12 cellular contexts compared by ENCODE assay signal in the genomic region with DNA sequence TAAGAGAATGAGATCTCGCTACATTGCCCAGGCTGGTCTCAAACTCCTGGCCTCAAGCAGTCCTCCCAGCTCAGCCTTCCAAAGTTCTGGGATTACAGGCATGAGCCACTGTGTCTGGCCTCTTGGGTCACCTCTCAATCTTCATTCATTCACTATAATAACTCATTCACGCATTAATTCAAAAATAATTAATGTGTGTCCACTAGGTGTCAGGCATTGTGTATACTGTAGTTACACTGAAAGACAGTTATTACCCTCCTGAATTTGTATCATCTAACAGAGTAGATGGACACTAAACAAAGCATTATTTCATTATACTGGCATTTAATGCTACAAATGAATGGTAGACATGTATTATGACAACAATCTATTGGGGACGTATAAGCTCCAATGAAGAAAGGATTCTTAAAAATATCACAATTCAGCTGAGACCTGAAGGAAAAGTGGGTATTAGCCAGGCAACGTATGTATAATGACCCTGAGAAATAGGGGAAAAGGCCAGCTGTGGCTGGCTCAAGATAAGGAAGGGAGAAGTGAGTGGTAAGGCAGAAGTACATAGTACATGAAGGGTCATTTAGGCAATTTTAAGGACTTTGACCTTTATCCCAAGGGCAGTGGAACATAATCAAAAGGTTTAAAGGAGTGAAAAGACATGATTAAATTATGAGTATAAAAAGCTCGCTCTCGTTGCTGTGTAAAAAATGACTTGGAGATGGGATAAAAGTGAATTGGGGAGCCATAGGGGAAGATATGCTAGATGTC.
DNase-seq lines count a peak whose midpoint lies in the region; ATAC-seq, FAIRE-seq and TF ChIP-seq lines count a peak whose summit lies in the region.
"Had no signal": no experiment of that assay in that cellular context is flagged by ENCODE, and none has a peak within 500 bp of the region (broad histone marks: within the 10 kb centered on the region; RNA-seq: fewer than 3 reads in every experiment).

No MANE protein-coding gene starts in this region.

- H3K4me3 ChIP-seq in A549, result no peak overlapping the region
- no peak overlapping the region for H3K4me3 ChIP-seq in SK-N-SH (ENCODE audit: low read depth in 2 of 2, low read length in 1 of 2)
- H3K4me3 ChIP-seq: GM23338, testis had no signal

- DNase-seq in A549 (ENCODE audit: low read depth in 1 of 2, low spot score in 1 of 2) (peak in 1 of 2 experiments; percentile 13), HFFc6 (peak; percentile 20), SK-N-SH (no peak), foreskin keratinocyte (no peak), superior temporal gyrus (ENCODE audit: extremely low spot score) (no peak), NCI-H524 treated with DMSO at 0.1 percent for 48 hours (lab: John Stamatoyannopoulos, UW) (no peak)
- DNase-seq in natural killer cell treated with Interleukin-12 subunit alpha and Interleukin-12 subunit beta and Interleukin-15 and Interleukin-18, amount 100 ng/mL, for 72 hours (ENCODE audit: low spot score), result no peak
- DNase-seq: activated CD8-positive, alpha-beta memory T cell treated with anti-CD3 and anti-CD28 coated beads, Interleukin-2, amount 10 ng/mL, durations not matched to agents 7 days and 5 days; naive B cell; testis had no signal

- H3K4me2 ChIP-seq in A549 (no peak overlapping the region), SK-N-SH (no peak overlapping the region)
- H3K4me2 ChIP-seq: GM23338 had no signal

- POLR2A ChIA-PET in A549 (lab: Yijun Ruan, JAX), result no interaction called here
- POLR2A ChIA-PET in SK-N-SH (lab: Yijun Ruan, JAX), result no interaction called here

- H3K27me3 Mint-ChIP-seq in HFFc6 (ENCODE audit: insufficient read depth), result peaks cover 1% of the 10 kb centered on the region; the same call in 1 of the 2 replicates
- no peaks in the 10 kb centered on the region for H3K27me3 Mint-ChIP-seq in natural killer cell treated with Interleukin-12 subunit alpha and Interleukin-12 subunit beta and Interleukin-15 and Interleukin-18, amount 100 ng/mL, for 72 hours
- H3K27me3 Mint-ChIP-seq: activated CD8-positive, alpha-beta memory T cell treated with anti-CD3 and anti-CD28 coated beads, Interleukin-2, amount 10 ng/mL, durations not matched to agents 7 days and 5 days; naive B cell had no signal

- TF ChIP-seq EP300 in A549 (IDR thresholded peaks at IDR 0.05), result no peak
- TF ChIP-seq EP300 in SK-N-SH (IDR thresholded peaks at IDR 0.05; ENCODE audit: borderline replicate concordance in 1 of 2, low read depth in 1 of 2, low read length in 1 of 2), result no peak

- no peaks in the 10 kb centered on the region for H3K4me1 ChIP-seq in A549
- no peaks in the 10 kb centered on the region for H3K4me1 ChIP-seq in SK-N-SH (ENCODE audit: control insufficient read depth in 1 of 2, insufficient read depth in 2 of 2, low read depth in 1 of 2, low read length in 1 of 2)
- H3K4me1 ChIP-seq in foreskin keratinocyte, result peaks cover 9% of the 10 kb centered on the region
- H3K4me1 ChIP-seq: testis had no signal

- H3K9me3 ChIP-seq in A549 (no peaks in the 10 kb centered on the region), SK-N-SH (no peaks in the 10 kb centered on the region)
- H3K9me3 ChIP-seq: testis had no signal

- peaks cover under 1% of the 10 kb centered on the region; the same call in 1 of the 2 replicates for H3K4me1 Mint-ChIP-seq in HFFc6 (ENCODE audit: low read depth)
- H3K4me1 Mint-ChIP-seq in natural killer cell treated with Interleukin-12 subunit alpha and Interleukin-12 subunit beta and Interleukin-15 and Interleukin-18, amount 100 ng/mL, for 72 hours (ENCODE audit: low read depth in 2 of 2), result no peaks in the 10 kb centered on the region
- H3K4me1 Mint-ChIP-seq: activated CD8-positive, alpha-beta memory T cell treated with anti-CD3 and anti-CD28 coated beads, Interleukin-2, amount 10 ng/mL, durations not matched to agents 7 days and 5 days; naive B cell had no signal

- TF ChIP-seq POLR2A in A549 (IDR thresholded peaks at IDR 0.05; ENCODE audit: low read length), result no peak

- ATAC-seq in A549 (peak; percentile 24 to 54; a peak in 3 of 6 replicates), foreskin keratinocyte (peak; percentile 16), GM18498 (IDR thresholded peaks at IDR 0.05; ENCODE audit: unreplicated experiment) (no peak)
- ATAC-seq in natural killer cell treated with Interleukin-12 subunit alpha and Interleukin-12 subunit beta and Interleukin-15 and Interleukin-18, amount 100 ng/mL, for 72 hours, result no peak
- ATAC-seq: activated CD8-positive, alpha-beta memory T cell treated with anti-CD3 and anti-CD28 coated beads, Interleukin-2, amount 10 ng/mL, durations not matched to agents 7 days and 5 days; GM23338 had no signal

- CTCF ChIA-PET in A549 (lab: Yijun Ruan, JAX), result interaction anchor here (1.1 to 4.2 kb wide), 8 partner anchors 8 to 360 kb away, joined by 3 to 18 read pairs (median 4); no protein-coding TSS in a partner anchor
- CTCF ChIA-PET in SK-N-SH (lab: Yijun Ruan, JAX), result interaction anchor here (1.0 to 2.2 kb wide), 4 partner anchors 9 to 216 kb away, joined by 3 to 6 read pairs (median 4); no protein-coding TSS in a partner anchor

- H3K27ac Mint-ChIP-seq in HFFc6, result no peak overlapping the region
- no peak overlapping the region for H3K27ac Mint-ChIP-seq in natural killer cell treated with Interleukin-12 subunit alpha and Interleukin-12 subunit beta and Interleukin-15 and Interleukin-18, amount 100 ng/mL, for 72 hours
- H3K27ac Mint-ChIP-seq: activated CD8-positive, alpha-beta memory T cell treated with anti-CD3 and anti-CD28 coated beads, Interleukin-2, amount 10 ng/mL, durations not matched to agents 7 days and 5 days; GM23338; naive B cell had no signal

- no peak for FAIRE-seq in A549 (lab: Jason Lieb, UNC)

- H3K36me3 ChIP-seq in SK-N-SH (replicated peaks in 1 of 2; ENCODE audit: control insufficient read depth in 1 of 2, insufficient read depth in 2 of 2, low read length in 1 of 2), result peaks cover 0 to 4% of the 10 kb centered on the region in 2 experiments

- no peaks in the 10 kb centered on the region for H4K20me1 ChIP-seq in SK-N-SH (ENCODE audit: insufficient read depth)

- 81% methylated on average over 6 of the region's 6 CpGs for WGBS in A549 (ENCODE audit: missing lambda C conversion rate)
- 94% methylated on average over 6 of the region's 6 CpGs for WGBS in SK-N-SH (ENCODE audit: low lambda C conversion rate)

- no peak overlapping the region for H3K4me3 Mint-ChIP-seq in HFFc6
- no peak overlapping the region for H3K4me3 Mint-ChIP-seq in natural killer cell treated with Interleukin-12 subunit alpha and Interleukin-12 subunit beta and Interleukin-15 and Interleukin-18, amount 100 ng/mL, for 72 hours
- H3K4me3 Mint-ChIP-seq: activated CD8-positive, alpha-beta memory T cell treated with anti-CD3 and anti-CD28 coated beads, Interleukin-2, amount 10 ng/mL, durations not matched to agents 7 days and 5 days; GM23338; naive B cell had no signal

- H3K27ac ChIP-seq in A549 (no peak overlapping the region), SK-N-SH (ENCODE audit: low read depth in 2 of 2, low read length in 1 of 2) (no peak overlapping the region), foreskin keratinocyte (no peak overlapping the region)
- H3K27ac ChIP-seq: testis had no signal

- H2AFZ ChIP-seq in SK-N-SH (ENCODE audit: low read depth), result no peak overlapping the region
- H2AFZ ChIP-seq: GM23338 had no signal

- H3K36me3 Mint-ChIP-seq in HFFc6 (ENCODE audit: low read depth), result no peaks in the 10 kb centered on the region
- no peaks in the 10 kb centered on the region for H3K36me3 Mint-ChIP-seq in natural killer cell treated with Interleukin-12 subunit alpha and Interleukin-12 subunit beta and Interleukin-15 and Interleukin-18, amount 100 ng/mL, for 72 hours
- H3K36me3 Mint-ChIP-seq: activated CD8-positive, alpha-beta memory T cell treated with anti-CD3 and anti-CD28 coated beads, Interleukin-2, amount 10 ng/mL, durations not matched to agents 7 days and 5 days had no signal

- no peak overlapping the region for H3K9ac ChIP-seq in SK-N-SH

- TF ChIP-seq CTCF in A549 (IDR thresholded peaks at IDR 0.05), result 0 out of 3 replicates have a peak, but pooled peaks have one; percentile 26
- TF ChIP-seq CTCF in HFFc6 (IDR thresholded peaks at IDR 0.05), result peak; percentile 64
- no peak for TF ChIP-seq CTCF in SK-N-SH (IDR thresholded peaks at IDR 0.05)
- TF ChIP-seq CTCF in foreskin keratinocyte (conservative IDR thresholded peaks at IDR 0.05), result peak; percentile 56

- TF ChIP-seq RAD21 in A549 (conservative IDR thresholded peaks at IDR 0.05 in 1 of 2, IDR thresholded peaks at IDR 0.05 in 1 of 2) (peak; percentile 25 to 47; a peak in 2 of 5 replicates), SK-N-SH (IDR thresholded peaks at IDR 0.05; ENCODE audit: low read length) (0 out of 2 replicates have a peak, but pooled peaks have one; percentile 26)

- H3K27me3 ChIP-seq in SK-N-SH (ENCODE audit: insufficient read depth) (no peaks in the 10 kb centered on the region), foreskin keratinocyte (no peaks in the 10 kb centered on the region)
- H3K27me3 ChIP-seq: testis had no signal

- no peaks in the 10 kb centered on the region for H3K79me2 ChIP-seq in SK-N-SH (ENCODE audit: insufficient read depth)

- no peaks in the 10 kb centered on the region for H3K9me2 ChIP-seq in SK-N-SH

- no peaks in the 10 kb centered on the region for H3F3A ChIP-seq in SK-N-SH (replicated peaks; ENCODE audit: insufficient read depth)

- no peaks in the 10 kb centered on the region for H3K9me3 Mint-ChIP-seq in HFFc6
- H3K9me3 Mint-ChIP-seq in natural killer cell treated with Interleukin-12 subunit alpha and Interleukin-12 subunit beta and Interleukin-15 and Interleukin-18, amount 100 ng/mL, for 72 hours, result no peaks in the 10 kb centered on the region
- H3K9me3 Mint-ChIP-seq: GM23338, naive B cell had no signal

TF ChIP-seq in SK-N-SH, 30 proteins besides CTCF, POLR2A, EP300 and RAD21:
- TF ChIP-seq RCOR1 (IDR thresholded peaks at IDR 0.05; ENCODE audit: low read length) (no peak), POLR2AphosphoS5 (IDR thresholded peaks at IDR 0.05; ENCODE audit: low read depth, low read length) (no peak), RFX5 (IDR thresholded peaks at IDR 0.05; ENCODE audit: low read length) (no peak), TEAD4 (IDR thresholded peaks at IDR 0.05; ENCODE audit: borderline replicate concordance, insufficient read depth) (no peak), TAF1 (IDR thresholded peaks at IDR 0.05; ENCODE audit: borderline replicate concordance, low read depth, low read length) (no peak), RXRA (IDR thresholded peaks at IDR 0.05; ENCODE audit: borderline replicate concordance, low read depth) (no peak), ELF1 (IDR thresholded peaks at IDR 0.05) (no peak), JUND (IDR thresholded peaks at IDR 0.05) (no peak)
- TF ChIP-seq, protein P1, sequence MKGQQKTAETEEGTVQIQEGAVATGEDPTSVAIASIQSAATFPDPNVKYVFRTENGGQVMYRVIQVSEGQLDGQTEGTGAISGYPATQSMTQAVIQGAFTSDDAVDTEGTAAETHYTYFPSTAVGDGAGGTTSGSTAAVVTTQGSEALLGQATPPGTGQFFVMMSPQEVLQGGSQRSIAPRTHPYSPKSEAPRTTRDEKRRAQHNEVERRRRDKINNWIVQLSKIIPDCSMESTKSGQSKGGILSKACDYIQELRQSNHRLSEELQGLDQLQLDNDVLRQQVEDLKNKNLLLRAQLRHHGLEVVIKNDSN (IDR thresholded peaks at IDR 0.05; ENCODE audit: borderline replicate concordance, low read depth), result no peak
TF ChIP-seq in SK-N-SH: peak in this region for 0.

Comparison
In these comparisons a context has a peak if more than half of its experiments do, and no peak if none do; other contexts are left out.
1. ATAC-seq: peak in A549 (2 of 2) and foreskin keratinocyte (single experiment); none in GM18498 (single experiment) and natural killer cell treated with Interleukin-12 subunit alpha and Interleukin-12 subunit beta and Interleukin-15 and Interleukin-18, amount 100 ng/mL, for 72 hours (0 of 2).
2. Of the 12 proteins assayed by ChIP-seq in both A549 and SK-N-SH: peak only in A549: CTCF; only in SK-N-SH: none; in both: RAD21; in neither: 10.